Comparison of ENCODE assay signal across 1 cellular context in genomic region chr4:1813915-1814314, GRCh38.
TF ChIP-seq lines count a peak whose summit lies in the region.

No MANE protein-coding gene starts in this region.

TF ChIP-seq in K562, 482 proteins besides CTCF, POLR2A, EP300 and RAD21 (continued from another document):
- TF ChIP-seq SMC3 (conservative IDR thresholded peaks at IDR 0.05; ENCODE audit: insufficient read depth, low read depth, low read length) (0 out of 2 replicates have a peak, but pooled peaks have one; percentile 16), NONO (IDR thresholded peaks at IDR 0.05; ENCODE audit: low read depth in 2 of 2, low read length in 1 of 2) (no peak), RNF219 (CRISPR knock-in tag; IDR thresholded peaks at IDR 0.05) (no peak), ZC3H8 (IDR thresholded peaks at IDR 0.05) (no peak), HNRNPLL (IDR thresholded peaks at IDR 0.05; ENCODE audit: low read depth, low read length, poor library complexity, severe bottlenecking) (no peak), ZNF41 (CRISPR knock-in tag; conservative IDR thresholded peaks at IDR 0.05) (no peak), HNRNPK (IDR thresholded peaks at IDR 0.05; ENCODE audit: low read depth, low read length, poor library complexity, severe bottlenecking) (no peak), PHB2 (IDR thresholded peaks at IDR 0.05; ENCODE audit: low read depth) (no peak), STAG1 (CRISPR knock-in tag; IDR thresholded peaks at IDR 0.05; ENCODE audit: borderline replicate concordance) (0 out of 2 replicates have a peak, but pooled peaks have one; percentile 28), ZNF354B (CRISPR knock-in tag; IDR thresholded peaks at IDR 0.05) (no peak), NR2C1 (IDR thresholded peaks at IDR 0.05) (no peak), NR2C1 (tag; IDR thresholded peaks at IDR 0.05) (no peak), FOXM1 (IDR thresholded peaks at IDR 0.05; ENCODE audit: low read depth) (no peak), FOXM1 (CRISPR knock-in tag; IDR thresholded peaks at IDR 0.05; ENCODE audit: low read depth) (no peak), DLX4 (CRISPR knock-in tag; IDR thresholded peaks at IDR 0.05) (no peak)
- TF ChIP-seq, protein P1, sequence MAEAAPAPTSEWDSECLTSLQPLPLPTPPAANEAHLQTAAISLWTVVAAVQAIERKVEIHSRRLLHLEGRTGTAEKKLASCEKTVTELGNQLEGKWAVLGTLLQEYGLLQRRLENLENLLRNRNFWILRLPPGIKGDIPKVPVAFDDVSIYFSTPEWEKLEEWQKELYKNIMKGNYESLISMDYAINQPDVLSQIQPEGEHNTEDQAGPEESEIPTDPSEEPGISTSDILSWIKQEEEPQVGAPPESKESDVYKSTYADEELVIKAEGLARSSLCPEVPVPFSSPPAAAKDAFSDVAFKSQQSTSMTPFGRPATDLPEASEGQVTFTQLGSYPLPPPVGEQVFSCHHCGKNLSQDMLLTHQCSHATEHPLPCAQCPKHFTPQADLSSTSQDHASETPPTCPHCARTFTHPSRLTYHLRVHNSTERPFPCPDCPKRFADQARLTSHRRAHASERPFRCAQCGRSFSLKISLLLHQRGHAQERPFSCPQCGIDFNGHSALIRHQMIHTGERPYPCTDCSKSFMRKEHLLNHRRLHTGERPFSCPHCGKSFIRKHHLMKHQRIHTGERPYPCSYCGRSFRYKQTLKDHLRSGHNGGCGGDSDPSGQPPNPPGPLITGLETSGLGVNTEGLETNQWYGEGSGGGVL (CRISPR knock-in tag; IDR thresholded peaks at IDR 0.05), result no peak
